In genomic region chr9:108205276-108205675, GRCh38 we compare ENCODE assay signal across 21 cellular contexts.
DNase-seq lines count a peak whose midpoint lies in the region; ATAC-seq lines count a peak whose summit lies in the region.
"Had no signal": no experiment of that assay in that cellular context is flagged by ENCODE, and none has a peak within 500 bp of the region (broad histone marks: within the 10 kb centered on the region; RNA-seq: fewer than 3 reads in every experiment).

No MANE protein-coding gene starts in this region.

- H3K4me3 ChIP-seq in adipocyte (ENCODE audit: low read length): no peak overlapping the region

- no peak overlapping the region for H3K27ac Mint-ChIP-seq in stimulated activated memory B cell treated with anti-CD40 and anti-IgM and Interleukin-4, amounts not matched to agents 10 μg/mL and 1 μg/mL and 100 μg/mL, for 72 hours
- H3K27ac Mint-ChIP-seq: CD14-positive monocyte; CD8-positive, alpha-beta memory T cell had no signal

- H3K9ac ChIP-seq in adipocyte (ENCODE audit: low read length): no peak overlapping the region

- no peaks in the 10 kb centered on the region for H3K4me1 ChIP-seq in adipocyte (ENCODE audit: control insufficient read depth, insufficient read depth, low read length)
- H3K4me1 ChIP-seq: BE2C had no signal

- peak; percentile 60 for ATAC-seq in stimulated activated memory B cell treated with anti-CD40 and anti-IgM and Interleukin-4, amounts not matched to agents 10 μg/mL and 1 μg/mL and 100 μg/mL, for 72 hours
- no peak for ATAC-seq in GM19351 (IDR thresholded peaks at IDR 0.05; ENCODE audit: unreplicated experiment)
- no peak for ATAC-seq in HG03175 (IDR thresholded peaks at IDR 0.05; ENCODE audit: unreplicated experiment)
- no peak for ATAC-seq in GM18870 (IDR thresholded peaks at IDR 0.05; ENCODE audit: unreplicated experiment)
- ATAC-seq: SK-N-SH treated with all-trans-retinoic acid at 6 μM for 48 hours had no signal

- no peaks in the 10 kb centered on the region for H3K36me3 ChIP-seq in adipocyte (ENCODE audit: control insufficient read depth, insufficient read depth, low read length, severe bottlenecking)
- H3K36me3 ChIP-seq: BE2C had no signal

- peak; percentile 18 for DNase-seq in EH (ENCODE audit: low read depth)
- DNase-seq in adipocyte (ENCODE audit: low read depth): peak; percentile 17
- DNase-seq in fibroblast of peridontal ligament (ENCODE audit: extremely low read depth): peak; percentile 48
- DNase-seq in AML-193 (lab: John Stamatoyannopoulos, UW): no peak
- DNase-seq: BE2C; CD8-positive, alpha-beta memory T cell; DMS 273 treated with DMSO at 0.1 percent for 48 hours; DMS79 treated with DMSO at 0.1 percent for 48 hours; HCEC 1CT; NCI-H1105; NCI-H1436 treated with DMSO at 0.1 percent for 48 hours; NCI-H187 treated with DMSO at 0.1 percent for 48 hours; NCI-H2171 treated with DMSO at 0.1 percent for 48 hours; NCI-H524 treated with DMSO at 0.1 percent for 48 hours; NCI-H774 had no signal

- peaks cover 12% of the 10 kb centered on the region for H3K9me3 Mint-ChIP-seq in stimulated activated memory B cell treated with anti-CD40 and anti-IgM and Interleukin-4, amounts not matched to agents 10 μg/mL and 1 μg/mL and 100 μg/mL, for 72 hours

- H3K27me3 Mint-ChIP-seq in stimulated activated memory B cell treated with anti-CD40 and anti-IgM and Interleukin-4, amounts not matched to agents 10 μg/mL and 1 μg/mL and 100 μg/mL, for 72 hours: no peaks in the 10 kb centered on the region
- H3K27me3 Mint-ChIP-seq: CD8-positive, alpha-beta memory T cell had no signal

- H3K36me3 Mint-ChIP-seq in stimulated activated memory B cell treated with anti-CD40 and anti-IgM and Interleukin-4, amounts not matched to agents 10 μg/mL and 1 μg/mL and 100 μg/mL, for 72 hours: no peaks in the 10 kb centered on the region
- H3K36me3 Mint-ChIP-seq: CD8-positive, alpha-beta memory T cell had no signal

- H3K27me3 ChIP-seq in adipocyte (replicated peaks; ENCODE audit: control insufficient read depth, insufficient read depth, low read length): no peaks in the 10 kb centered on the region
- H3K27me3 ChIP-seq: BE2C had no signal

- H3K9me3 ChIP-seq in adipocyte (ENCODE audit: control insufficient read depth, low read length): peaks cover 5% of the 10 kb centered on the region
- H3K9me3 ChIP-seq: BE2C had no signal

- no peak overlapping the region for H3K4me3 Mint-ChIP-seq in stimulated activated memory B cell treated with anti-CD40 and anti-IgM and Interleukin-4, amounts not matched to agents 10 μg/mL and 1 μg/mL and 100 μg/mL, for 72 hours
- H3K4me3 Mint-ChIP-seq: CD14-positive monocyte; CD8-positive, alpha-beta memory T cell had no signal

- H3K4me1 Mint-ChIP-seq in stimulated activated memory B cell treated with anti-CD40 and anti-IgM and Interleukin-4, amounts not matched to agents 10 μg/mL and 1 μg/mL and 100 μg/mL, for 72 hours: no peaks in the 10 kb centered on the region
- H3K4me1 Mint-ChIP-seq: CD14-positive monocyte; CD8-positive, alpha-beta memory T cell had no signal

Comparison
In these comparisons a context has a peak if more than half of its experiments do, and no peak if none do; other contexts are left out.
1. DNase-seq: peak in EH (single experiment), adipocyte (single experiment) and fibroblast of peridontal ligament (single experiment); none in AML-193 (0 of 2).